Comparison of ENCODE assay signal across 1 cellular context in the genomic region with DNA sequence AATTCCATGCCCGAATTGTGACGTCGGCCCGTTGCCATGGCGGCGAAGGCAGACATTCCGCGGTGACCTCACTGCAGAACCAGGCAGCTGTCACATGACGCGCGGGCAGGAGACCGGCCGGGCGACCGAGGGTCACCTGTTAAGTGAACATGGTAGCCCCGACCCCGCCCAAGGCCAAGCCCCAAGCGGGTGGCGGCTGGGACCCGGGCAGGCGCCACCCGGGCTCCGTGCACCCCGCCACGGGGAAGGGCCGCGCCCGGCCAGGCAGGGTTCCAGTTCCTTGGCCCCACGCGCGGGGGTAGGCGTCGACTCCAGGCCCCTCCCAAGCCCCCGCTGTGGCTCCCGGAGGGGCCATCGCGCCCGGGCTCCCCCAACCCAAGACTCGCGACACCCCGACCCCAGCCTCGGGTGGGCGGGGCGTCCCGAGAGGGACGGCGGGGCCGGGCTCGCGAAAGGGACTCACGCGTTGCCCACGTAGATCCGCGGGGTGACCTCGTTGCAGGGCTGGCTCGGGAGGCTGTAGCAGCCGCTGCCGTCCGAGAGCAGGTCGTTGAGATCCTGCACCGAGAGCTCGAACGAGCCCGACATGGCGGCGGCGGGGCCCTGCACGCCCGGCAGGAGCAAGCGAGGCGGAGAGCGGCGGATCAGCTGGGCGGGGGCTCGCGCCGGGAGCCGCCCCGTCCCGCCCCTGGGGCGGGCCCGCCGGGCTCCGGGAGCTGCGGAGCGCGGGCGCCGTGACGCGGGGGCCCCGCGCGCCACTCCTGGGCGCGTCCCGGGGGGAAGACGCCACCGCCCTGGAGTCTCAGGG.
A peak's percentile ranks its signal among the peaks of the same experiment; 100 is the strongest.
TF ChIP-seq lines count a peak whose summit lies in the region.

A gene (minus strand): TSS at position 641 of the 808 bp plus-strand sequence. CDS start 53 bp downstream, at position 588.

TF ChIP-seq in HEK293, 187 proteins besides CTCF, POLR2A, EP300 and RAD21 (continued from another document and continues in another):
- TF ChIP-seq, protein P1, sequence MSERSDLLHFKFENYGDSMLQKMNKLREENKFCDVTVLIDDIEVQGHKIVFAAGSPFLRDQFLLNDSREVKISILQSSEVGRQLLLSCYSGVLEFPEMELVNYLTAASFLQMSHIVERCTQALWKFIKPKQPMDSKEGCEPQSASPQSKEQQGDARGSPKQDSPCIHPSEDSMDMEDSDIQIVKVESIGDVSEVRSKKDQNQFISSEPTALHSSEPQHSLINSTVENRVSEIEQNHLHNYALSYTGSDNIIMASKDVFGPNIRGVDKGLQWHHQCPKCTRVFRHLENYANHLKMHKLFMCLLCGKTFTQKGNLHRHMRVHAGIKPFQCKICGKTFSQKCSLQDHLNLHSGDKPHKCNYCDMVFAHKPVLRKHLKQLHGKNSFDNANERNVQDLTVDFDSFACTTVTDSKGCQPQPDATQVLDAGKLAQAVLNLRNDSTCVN (tag by site-specific recombination; optimal IDR thresholded peaks at IDR 0.05), result peak; percentile 87
- TF ChIP-seq ZNF677 (tag by site-specific recombination; IDR thresholded peaks at IDR 0.05), result no peak
- TF ChIP-seq ZNF776 (tag by site-specific recombination; IDR thresholded peaks at IDR 0.05; ENCODE audit: borderline replicate concordance), result no peak
- no peak for TF ChIP-seq ZNF560 (tag by site-specific recombination; IDR thresholded peaks at IDR 0.05; ENCODE audit: borderline replicate concordance)
- TF ChIP-seq, protein P2, sequence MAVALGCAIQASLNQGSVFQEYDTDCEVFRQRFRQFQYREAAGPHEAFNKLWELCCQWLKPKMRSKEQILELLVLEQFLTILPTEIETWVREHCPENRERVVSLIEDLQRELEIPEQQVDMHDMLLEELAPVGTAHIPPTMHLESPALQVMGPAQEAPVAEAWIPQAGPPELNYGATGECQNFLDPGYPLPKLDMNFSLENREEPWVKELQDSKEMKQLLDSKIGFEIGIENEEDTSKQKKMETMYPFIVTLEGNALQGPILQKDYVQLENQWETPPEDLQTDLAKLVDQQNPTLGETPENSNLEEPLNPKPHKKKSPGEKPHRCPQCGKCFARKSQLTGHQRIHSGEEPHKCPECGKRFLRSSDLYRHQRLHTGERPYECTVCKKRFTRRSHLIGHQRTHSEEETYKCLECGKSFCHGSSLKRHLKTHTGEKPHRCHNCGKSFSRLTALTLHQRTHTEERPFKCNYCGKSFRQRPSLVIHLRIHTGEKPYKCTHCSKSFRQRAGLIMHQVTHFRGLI (tag by site-specific recombination; IDR thresholded peaks at IDR 0.05), result no peak
- TF ChIP-seq ZSCAN30 (tag by site-specific recombination; IDR thresholded peaks at IDR 0.05), result 0 out of 2 replicates have a peak, but pooled peaks have one; percentile 7
- TF ChIP-seq KLF9 (tag by site-specific recombination; IDR thresholded peaks at IDR 0.05; ENCODE audit: low read depth), result peak; percentile 87
- TF ChIP-seq, protein P3, sequence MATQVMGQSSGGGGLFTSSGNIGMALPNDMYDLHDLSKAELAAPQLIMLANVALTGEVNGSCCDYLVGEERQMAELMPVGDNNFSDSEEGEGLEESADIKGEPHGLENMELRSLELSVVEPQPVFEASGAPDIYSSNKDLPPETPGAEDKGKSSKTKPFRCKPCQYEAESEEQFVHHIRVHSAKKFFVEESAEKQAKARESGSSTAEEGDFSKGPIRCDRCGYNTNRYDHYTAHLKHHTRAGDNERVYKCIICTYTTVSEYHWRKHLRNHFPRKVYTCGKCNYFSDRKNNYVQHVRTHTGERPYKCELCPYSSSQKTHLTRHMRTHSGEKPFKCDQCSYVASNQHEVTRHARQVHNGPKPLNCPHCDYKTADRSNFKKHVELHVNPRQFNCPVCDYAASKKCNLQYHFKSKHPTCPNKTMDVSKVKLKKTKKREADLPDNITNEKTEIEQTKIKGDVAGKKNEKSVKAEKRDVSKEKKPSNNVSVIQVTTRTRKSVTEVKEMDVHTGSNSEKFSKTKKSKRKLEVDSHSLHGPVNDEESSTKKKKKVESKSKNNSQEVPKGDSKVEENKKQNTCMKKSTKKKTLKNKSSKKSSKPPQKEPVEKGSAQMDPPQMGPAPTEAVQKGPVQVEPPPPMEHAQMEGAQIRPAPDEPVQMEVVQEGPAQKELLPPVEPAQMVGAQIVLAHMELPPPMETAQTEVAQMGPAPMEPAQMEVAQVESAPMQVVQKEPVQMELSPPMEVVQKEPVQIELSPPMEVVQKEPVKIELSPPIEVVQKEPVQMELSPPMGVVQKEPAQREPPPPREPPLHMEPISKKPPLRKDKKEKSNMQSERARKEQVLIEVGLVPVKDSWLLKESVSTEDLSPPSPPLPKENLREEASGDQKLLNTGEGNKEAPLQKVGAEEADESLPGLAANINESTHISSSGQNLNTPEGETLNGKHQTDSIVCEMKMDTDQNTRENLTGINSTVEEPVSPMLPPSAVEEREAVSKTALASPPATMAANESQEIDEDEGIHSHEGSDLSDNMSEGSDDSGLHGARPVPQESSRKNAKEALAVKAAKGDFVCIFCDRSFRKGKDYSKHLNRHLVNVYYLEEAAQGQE (tag by site-specific recombination; IDR thresholded peaks at IDR 0.05), result peak; percentile 21; the same call in 1 of the 2 replicates
- TF ChIP-seq, protein P4, sequence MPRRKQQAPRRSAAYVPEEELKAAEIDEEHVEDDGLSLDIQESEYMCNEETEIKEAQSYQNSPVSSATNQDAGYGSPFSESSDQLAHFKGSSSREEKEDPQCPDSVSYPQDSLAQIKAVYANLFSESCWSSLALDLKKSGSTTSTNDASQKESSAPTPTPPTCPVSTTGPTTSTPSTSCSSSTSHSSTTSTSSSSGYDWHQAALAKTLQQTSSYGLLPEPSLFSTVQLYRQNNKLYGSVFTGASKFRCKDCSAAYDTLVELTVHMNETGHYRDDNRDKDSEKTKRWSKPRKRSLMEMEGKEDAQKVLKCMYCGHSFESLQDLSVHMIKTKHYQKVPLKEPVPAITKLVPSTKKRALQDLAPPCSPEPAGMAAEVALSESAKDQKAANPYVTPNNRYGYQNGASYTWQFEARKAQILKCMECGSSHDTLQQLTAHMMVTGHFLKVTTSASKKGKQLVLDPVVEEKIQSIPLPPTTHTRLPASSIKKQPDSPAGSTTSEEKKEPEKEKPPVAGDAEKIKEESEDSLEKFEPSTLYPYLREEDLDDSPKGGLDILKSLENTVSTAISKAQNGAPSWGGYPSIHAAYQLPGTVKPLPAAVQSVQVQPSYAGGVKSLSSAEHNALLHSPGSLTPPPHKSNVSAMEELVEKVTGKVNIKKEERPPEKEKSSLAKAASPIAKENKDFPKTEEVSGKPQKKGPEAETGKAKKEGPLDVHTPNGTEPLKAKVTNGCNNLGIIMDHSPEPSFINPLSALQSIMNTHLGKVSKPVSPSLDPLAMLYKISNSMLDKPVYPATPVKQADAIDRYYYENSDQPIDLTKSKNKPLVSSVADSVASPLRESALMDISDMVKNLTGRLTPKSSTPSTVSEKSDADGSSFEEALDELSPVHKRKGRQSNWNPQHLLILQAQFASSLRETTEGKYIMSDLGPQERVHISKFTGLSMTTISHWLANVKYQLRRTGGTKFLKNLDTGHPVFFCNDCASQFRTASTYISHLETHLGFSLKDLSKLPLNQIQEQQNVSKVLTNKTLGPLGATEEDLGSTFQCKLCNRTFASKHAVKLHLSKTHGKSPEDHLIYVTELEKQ (tag by site-specific recombination; IDR thresholded peaks at IDR 0.05; ENCODE audit: borderline replicate concordance), result no peak
- no peak for TF ChIP-seq ZNF596 (tag by site-specific recombination; IDR thresholded peaks at IDR 0.05)
- TF ChIP-seq KLF16 (tag by site-specific recombination; IDR thresholded peaks at IDR 0.05), result peak; percentile 57; the same call in 1 of the 2 replicates
- TF ChIP-seq ZBTB20 (tag by site-specific recombination; IDR thresholded peaks at IDR 0.05), result peak; percentile 77
- no peak for TF ChIP-seq ZNF311 (tag by site-specific recombination; IDR thresholded peaks at IDR 0.05; ENCODE audit: borderline replicate concordance)
- TF ChIP-seq ZNF544 (tag by site-specific recombination; IDR thresholded peaks at IDR 0.05), result no peak
- TF ChIP-seq ZNF600 (tag by site-specific recombination; IDR thresholded peaks at IDR 0.05), result 0 out of 2 replicates have a peak, but pooled peaks have one; percentile 10
- no peak for TF ChIP-seq ZNF473 (tag by site-specific recombination; IDR thresholded peaks at IDR 0.05)
- TF ChIP-seq OSR2 (tag by site-specific recombination; IDR thresholded peaks at IDR 0.05), result no peak; the same call in 1 of the 2 replicates
- TF ChIP-seq ZBTB7A (tag by site-specific recombination; IDR thresholded peaks at IDR 0.05; ENCODE audit: low read depth), result no peak
- no peak for TF ChIP-seq ZNF843 (tag by site-specific recombination; IDR thresholded peaks at IDR 0.05)
- no peak for TF ChIP-seq MZF1 (tag by site-specific recombination; IDR thresholded peaks at IDR 0.05; ENCODE audit: borderline replicate concordance)
- TF ChIP-seq, protein P5, sequence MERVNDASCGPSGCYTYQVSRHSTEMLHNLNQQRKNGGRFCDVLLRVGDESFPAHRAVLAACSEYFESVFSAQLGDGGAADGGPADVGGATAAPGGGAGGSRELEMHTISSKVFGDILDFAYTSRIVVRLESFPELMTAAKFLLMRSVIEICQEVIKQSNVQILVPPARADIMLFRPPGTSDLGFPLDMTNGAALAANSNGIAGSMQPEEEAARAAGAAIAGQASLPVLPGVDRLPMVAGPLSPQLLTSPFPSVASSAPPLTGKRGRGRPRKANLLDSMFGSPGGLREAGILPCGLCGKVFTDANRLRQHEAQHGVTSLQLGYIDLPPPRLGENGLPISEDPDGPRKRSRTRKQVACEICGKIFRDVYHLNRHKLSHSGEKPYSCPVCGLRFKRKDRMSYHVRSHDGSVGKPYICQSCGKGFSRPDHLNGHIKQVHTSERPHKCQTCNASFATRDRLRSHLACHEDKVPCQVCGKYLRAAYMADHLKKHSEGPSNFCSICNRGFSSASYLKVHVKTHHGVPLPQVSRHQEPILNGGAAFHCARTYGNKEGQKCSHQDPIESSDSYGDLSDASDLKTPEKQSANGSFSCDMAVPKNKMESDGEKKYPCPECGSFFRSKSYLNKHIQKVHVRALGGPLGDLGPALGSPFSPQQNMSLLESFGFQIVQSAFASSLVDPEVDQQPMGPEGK (tag by site-specific recombination; IDR thresholded peaks at IDR 0.05), result peak; percentile 65
- TF ChIP-seq SP7 (tag by site-specific recombination; IDR thresholded peaks at IDR 0.05), result peak; percentile 44
- TF ChIP-seq, protein P6, sequence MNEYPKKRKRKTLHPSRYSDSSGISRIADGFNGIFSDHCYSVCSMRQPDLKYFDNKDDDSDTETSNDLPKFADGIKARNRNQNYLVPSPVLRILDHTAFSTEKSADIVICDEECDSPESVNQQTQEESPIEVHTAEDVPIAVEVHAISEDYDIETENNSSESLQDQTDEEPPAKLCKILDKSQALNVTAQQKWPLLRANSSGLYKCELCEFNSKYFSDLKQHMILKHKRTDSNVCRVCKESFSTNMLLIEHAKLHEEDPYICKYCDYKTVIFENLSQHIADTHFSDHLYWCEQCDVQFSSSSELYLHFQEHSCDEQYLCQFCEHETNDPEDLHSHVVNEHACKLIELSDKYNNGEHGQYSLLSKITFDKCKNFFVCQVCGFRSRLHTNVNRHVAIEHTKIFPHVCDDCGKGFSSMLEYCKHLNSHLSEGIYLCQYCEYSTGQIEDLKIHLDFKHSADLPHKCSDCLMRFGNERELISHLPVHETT (tag by site-specific recombination; IDR thresholded peaks at IDR 0.05), result no peak
- no peak for TF ChIP-seq ZNF350 (tag by site-specific recombination; IDR thresholded peaks at IDR 0.05)
- no peak for TF ChIP-seq OVOL3 (tag by site-specific recombination; IDR thresholded peaks at IDR 0.05)
- no peak; the same call in 1 of the 2 replicates for TF ChIP-seq ZFP37 (tag by site-specific recombination; IDR thresholded peaks at IDR 0.05)
- peak; percentile 76 for TF ChIP-seq FEZF1 (tag by site-specific recombination; IDR thresholded peaks at IDR 0.05)
- no peak for TF ChIP-seq ZNF514 (tag by site-specific recombination; IDR thresholded peaks at IDR 0.05)
- TF ChIP-seq, protein P7, sequence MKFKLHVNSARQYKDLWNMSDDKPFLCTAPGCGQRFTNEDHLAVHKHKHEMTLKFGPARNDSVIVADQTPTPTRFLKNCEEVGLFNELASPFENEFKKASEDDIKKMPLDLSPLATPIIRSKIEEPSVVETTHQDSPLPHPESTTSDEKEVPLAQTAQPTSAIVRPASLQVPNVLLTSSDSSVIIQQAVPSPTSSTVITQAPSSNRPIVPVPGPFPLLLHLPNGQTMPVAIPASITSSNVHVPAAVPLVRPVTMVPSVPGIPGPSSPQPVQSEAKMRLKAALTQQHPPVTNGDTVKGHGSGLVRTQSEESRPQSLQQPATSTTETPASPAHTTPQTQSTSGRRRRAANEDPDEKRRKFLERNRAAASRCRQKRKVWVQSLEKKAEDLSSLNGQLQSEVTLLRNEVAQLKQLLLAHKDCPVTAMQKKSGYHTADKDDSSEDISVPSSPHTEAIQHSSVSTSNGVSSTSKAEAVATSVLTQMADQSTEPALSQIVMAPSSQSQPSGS (tag by site-specific recombination; IDR thresholded peaks at IDR 0.05; ENCODE audit: low read depth), result peak; percentile 92
- no peak; the same call in 1 of the 2 replicates for TF ChIP-seq ZNF76 (tag by site-specific recombination; IDR thresholded peaks at IDR 0.05; ENCODE audit: borderline replicate concordance, low read depth)
- no peak for TF ChIP-seq RBAK (tag by site-specific recombination; IDR thresholded peaks at IDR 0.05)
- TF ChIP-seq ZEB2 (tag by site-specific recombination; IDR thresholded peaks at IDR 0.05), result peak; percentile 86; the same call in 1 of the 2 replicates
- TF ChIP-seq, protein P8, sequence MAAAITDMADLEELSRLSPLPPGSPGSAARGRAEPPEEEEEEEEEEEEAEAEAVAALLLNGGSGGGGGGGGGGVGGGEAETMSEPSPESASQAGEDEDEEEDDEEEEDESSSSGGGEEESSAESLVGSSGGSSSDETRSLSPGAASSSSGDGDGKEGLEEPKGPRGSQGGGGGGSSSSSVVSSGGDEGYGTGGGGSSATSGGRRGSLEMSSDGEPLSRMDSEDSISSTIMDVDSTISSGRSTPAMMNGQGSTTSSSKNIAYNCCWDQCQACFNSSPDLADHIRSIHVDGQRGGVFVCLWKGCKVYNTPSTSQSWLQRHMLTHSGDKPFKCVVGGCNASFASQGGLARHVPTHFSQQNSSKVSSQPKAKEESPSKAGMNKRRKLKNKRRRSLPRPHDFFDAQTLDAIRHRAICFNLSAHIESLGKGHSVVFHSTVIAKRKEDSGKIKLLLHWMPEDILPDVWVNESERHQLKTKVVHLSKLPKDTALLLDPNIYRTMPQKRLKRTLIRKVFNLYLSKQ (tag by site-specific recombination; IDR thresholded peaks at IDR 0.05; ENCODE audit: borderline replicate concordance), result no peak
- TF ChIP-seq ZNF561 (tag by site-specific recombination; IDR thresholded peaks at IDR 0.05; ENCODE audit: borderline replicate concordance), result peak; percentile 79; the same call in 1 of the 2 replicates
- TF ChIP-seq KLF10 (tag by site-specific recombination; IDR thresholded peaks at IDR 0.05), result peak; percentile 44
